ENCODE assay signal across 33 cellular contexts in the genomic region with DNA sequence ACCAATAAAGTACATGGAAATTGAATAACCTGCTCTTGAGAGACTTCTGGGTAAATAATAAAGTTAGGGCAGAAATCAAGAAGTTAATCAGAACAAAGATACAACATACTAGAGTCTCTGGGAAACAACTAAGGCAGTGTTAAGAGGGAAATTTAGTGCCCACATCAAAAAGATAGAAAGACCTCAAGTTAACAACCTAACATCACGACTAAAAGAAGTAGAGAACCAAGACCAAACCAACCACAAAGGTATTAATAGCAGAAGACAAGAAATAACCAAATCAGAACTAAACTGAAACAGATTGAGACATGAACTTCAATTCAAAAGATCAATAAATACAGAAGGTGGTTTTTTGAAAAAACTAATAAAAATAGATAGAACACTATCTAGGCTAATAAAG.
"Had no signal": no experiment of that assay in that cellular context is flagged by ENCODE, and none has a peak within 500 bp of the region (broad histone marks: within the 10 kb centered on the region; RNA-seq: fewer than 3 reads in every experiment).

No MANE protein-coding gene starts in this region.

- H3K36me3 ChIP-seq: adrenal gland, ascending aorta, brain microvascular endothelial cell, breast epithelium, cardiac muscle cell had no signal

- H3K27ac ChIP-seq: adrenal gland, ascending aorta, body of pancreas, brain microvascular endothelial cell, breast epithelium, cardiac muscle cell had no signal

- H3K4me3 ChIP-seq: adrenal gland, ascending aorta, body of pancreas, breast epithelium, cardiac muscle cell had no signal

- FAIRE-seq: astrocyte, bronchial epithelial cell had no signal

- H3K4me1 ChIP-seq: adrenal gland, ascending aorta, body of pancreas, breast epithelium had no signal

- ATAC-seq: activated naive CD4-positive, alpha-beta T cell treated with anti-CD3 and anti-CD28 coated beads, Interleukin-2, amount 50 U/mL, for 72 hours; activated naive CD8-positive, alpha-beta T cell treated with anti-CD3 and anti-CD28 coated beads, Interleukin-2, amount 50 U/mL, for 24 hours; activated T-cell treated with anti-CD3 and anti-CD28 coated beads, Interleukin-2, amount 50 U/mL, for 4 hours; activated T-cell treated with anti-CD3 and anti-CD28 coated beads, Interleukin-2, amount 50 U/mL, for 72 hours; activated T-helper 17 cell treated with anti-CD3 and anti-CD28 coated beads, Interleukin-2, amount 50 U/mL, for 72 hours; body of pancreas had no signal

- H3K27me3 ChIP-seq: adrenal gland, ascending aorta, brain microvascular endothelial cell, breast epithelium, cardiac muscle cell had no signal

- DNase-seq: activated effector memory CD4-positive, alpha-beta T cell treated with anti-CD3 and anti-CD28 coated beads, Interleukin-2, amount 50 U/mL, for 16 hours; activated effector memory CD4-positive, alpha-beta T cell treated with Interleukin-2 at 50 U/mL for 16 hours; activated gamma-delta T cell; activated gamma-delta T cell treated with Interleukin-2 at 50 U/mL for 16 hours; activated naive CD4-positive, alpha-beta T cell; activated naive CD4-positive, alpha-beta T cell treated with anti-CD3 and anti-CD28 coated beads for 36 hours; activated naive CD4-positive, alpha-beta T cell treated with anti-CD3 and anti-CD28 coated beads, Interleukin-2, amount 10 ng/mL, durations not matched to agents 7 days and 5 days; activated naive CD4-positive, alpha-beta T cell treated with anti-CD3 and anti-CD28 coated beads, Interleukin-2, amount 50 U/mL, for 16 hours; activated naive CD4-positive, alpha-beta T cell treated with Interleukin-2 at 50 U/mL for 16 hours; activated naive CD8-positive, alpha-beta T cell treated with anti-CD3 and anti-CD28 coated beads for 36 hours; activated naive CD8-positive, alpha-beta T cell treated with anti-CD3 and anti-CD28 coated beads, Interleukin-2, amount 10 ng/mL, durations not matched to agents 7 days and 5 days; activated naive CD8-positive, alpha-beta T cell treated with anti-CD3 and anti-CD28 coated beads, Interleukin-2, amount 50 U/mL, for 24 hours; activated T-cell treated with anti-CD3 and anti-CD28 coated beads, Interleukin-2, amount 50 U/mL, for 24 hours; activated T-cell treated with anti-CD3 and anti-CD28 coated beads, Interleukin-2, amount 50 U/mL, for 4 hours; activated T-cell treated with anti-CD3 and anti-CD28 coated beads, Interleukin-2, amount 50 U/mL, for 48 hours; activated T-cell treated with anti-CD3 and anti-CD28 coated beads, Interleukin-2, amount 50 U/mL, for 72 hours; adrenal gland; amniotic stem cell; amygdala; anterior cingulate cortex; aorta; body of pancreas; brain microvascular endothelial cell; caudate nucleus; central memory CD4-positive, alpha-beta T cell; cerebellar nuclear complex had no signal

- H3K9me3 ChIP-seq: adrenal gland, ascending aorta, body of pancreas had no signal
